ENCODE assay signal across 8 cellular contexts in the genomic region with DNA sequence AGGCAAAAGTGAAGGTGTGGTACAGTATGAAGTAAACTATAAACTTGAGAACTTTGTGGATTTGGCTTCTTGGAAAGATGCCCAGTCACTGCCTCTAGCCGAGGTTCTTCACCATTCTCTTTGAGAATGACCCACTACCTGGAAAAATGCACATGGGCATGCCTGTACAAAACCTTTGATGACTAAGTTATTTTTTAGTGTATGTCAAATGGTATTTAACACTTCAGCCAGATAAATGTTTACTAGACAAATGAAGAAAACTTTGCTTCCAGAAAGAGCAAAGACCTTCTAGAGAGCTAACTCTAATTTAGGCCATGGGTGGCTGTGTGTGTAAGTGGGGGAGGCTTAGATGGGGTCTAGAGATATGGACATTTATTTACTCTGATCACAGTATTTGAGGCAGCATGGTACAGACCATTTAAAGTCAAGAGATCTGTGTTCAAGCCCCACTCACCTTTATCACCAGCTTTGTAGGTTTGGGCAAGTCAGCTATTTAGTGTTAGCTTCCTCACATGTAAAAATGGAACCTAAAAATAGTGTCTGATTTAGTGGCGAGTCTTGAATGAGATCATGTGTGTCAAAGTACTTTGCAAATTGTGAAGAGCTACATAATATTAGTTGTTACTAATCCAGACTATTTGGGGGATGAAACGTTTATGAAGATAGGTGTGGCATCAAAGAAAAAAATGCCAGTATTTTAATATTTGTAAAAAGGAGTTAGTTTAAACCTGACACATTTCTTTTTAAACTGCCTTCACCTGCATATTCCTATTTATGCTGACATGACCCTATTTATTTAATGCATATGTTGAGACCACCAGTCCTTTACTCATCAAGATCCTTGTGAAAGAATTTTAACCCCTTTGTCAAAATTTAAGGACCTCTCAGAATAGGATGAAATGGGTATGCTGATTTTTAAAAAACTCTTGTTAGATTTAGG. TPM values are rescaled to one million over a fixed set of nuclear protein-coding genes. Genes with fewer than 3 reads are reported as not detected.
A peak's percentile ranks its signal among the peaks of the same experiment; 100 is the strongest.
DNase-seq lines count a peak whose midpoint lies in the region; ATAC-seq, FAIRE-seq and TF ChIP-seq lines count a peak whose summit lies in the region.

No MANE protein-coding gene starts in this region.

- H4K20me1 ChIP-seq in Karpas-422 (ENCODE audit: insufficient read depth, low read depth, low read length) (no peaks in the 10 kb centered on the region), K562 (replicated peaks; ENCODE audit: control insufficient read depth, insufficient read depth, low read length) (no peaks in the 10 kb centered on the region)

- H3K79me2 ChIP-seq in Karpas-422 (ENCODE audit: low read length) (peaks cover 86% of the 10 kb centered on the region), K562 (ENCODE audit: control insufficient read depth, insufficient read depth, low read length) (peaks cover 87% of the 10 kb centered on the region)

- no peaks in the 10 kb centered on the region for H3K27me3 Mint-ChIP-seq in Calu3 (ENCODE audit: unreplicated experiment)

- TF ChIP-seq RAD21 in K562 (CRISPR knock-in tag; conservative IDR thresholded peaks at IDR 0.05 in 1 of 2, IDR thresholded peaks at IDR 0.05 in 1 of 2) = no peak

- H3K4me1 Mint-ChIP-seq in Calu3 (ENCODE audit: low read depth, unreplicated experiment) = peaks cover 46% of the 10 kb centered on the region

- no peak for TF ChIP-seq EP300 in K562 (IDR thresholded peaks at IDR 0.05; ENCODE audit: low read length)
- TF ChIP-seq EP300 in tibial nerve (IDR thresholded peaks at IDR 0.05) = no peak

- H3K4me3 ChIP-seq in Karpas-422 (ENCODE audit: low read length) = peak overlapping the region; percentile 74
- peak overlapping the region; percentile 49 for H3K4me3 ChIP-seq in K562
- peak overlapping the region in 1 of 4 donors; percentile 2 for H3K4me3 ChIP-seq in tibial nerve

- H3K4me2 ChIP-seq in Karpas-422 (ENCODE audit: low read depth, low read length, poor library complexity, severe bottlenecking) (peak overlapping the region; percentile 68), K562 (ENCODE audit: insufficient read depth, low read length) (peak overlapping the region; percentile 87)

- no peak for TF ChIP-seq POLR2A in K562 (conservative IDR thresholded peaks at IDR 0.05)
- TF ChIP-seq POLR2A in tibial nerve (IDR thresholded peaks at IDR 0.05) = no peak

- DNase-seq in Calu3 = peak; percentile 28
- DNase-seq in Karpas-422 = peak; percentile 92
- DNase-seq in K562 (ENCODE audit: extremely low read depth in 1 of 4, low spot score in 3 of 4) = peak in 3 of 4 experiments; percentile 30 to 79 (median 50)
- peak in 1 of 2 donors; percentile 24 for DNase-seq in left colon
- no peak for DNase-seq in tibial nerve (ENCODE audit: low spot score in 2 of 2)
- no peak for DNase-seq in NCI-H1092 (lab: John Stamatoyannopoulos, UW)
- no peak for DNase-seq in NCI-H2171 treated with DMSO at 0.1 percent for 48 hours (lab: John Stamatoyannopoulos, UW)
- DNase-seq in cortex of kidney (lab: John Stamatoyannopoulos, UW) = no peak

- POLR2A ChIA-PET in K562 (lab: Yijun Ruan, JAX) = interaction anchor here (1.0 to 14.0 kb wide), 5 partner anchors 8 to 83 kb away, joined by 3 to 212 read pairs (median 10); a partner anchor contains a TSS

- CTCF ChIA-PET in Calu3 (lab: Charles Lee) = interaction anchor here (1.8 kb wide), 1 partner anchor 18 kb away, joined by 3 read pairs; no protein-coding TSS in a partner anchor
- CTCF ChIA-PET in K562 (lab: Yijun Ruan, JAX; ENCODE audit: low intra/inter-chr PET ratio) = no interaction called here

- H3K4me1 ChIP-seq in Karpas-422 (ENCODE audit: low read length) (peaks cover 75% of the 10 kb centered on the region), K562 (replicated peaks in 1 of 2; ENCODE audit: control insufficient read depth in 2 of 2, insufficient read depth in 2 of 2, low read length in 2 of 2) (peaks cover 0 to 29% of the 10 kb centered on the region in 2 experiments; a peak in 3 of 5 replicates), tibial nerve (peaks cover 0 to 71% (median 21%) of the 10 kb centered on the region in 4 donors)

- peak; percentile 33 for ATAC-seq in K562
- peak; percentile 20 for ATAC-seq in left colon

- H3K27me3 ChIP-seq in Karpas-422 (ENCODE audit: low read length) (no peaks in the 10 kb centered on the region), K562 (ENCODE audit: control insufficient read depth in 2 of 2, insufficient read depth in 2 of 2, low read length in 2 of 2) (no peaks in the 10 kb centered on the region), tibial nerve (no peaks in the 10 kb centered on the region)

- peak overlapping the region; percentile 86 for H3K4me3 Mint-ChIP-seq in Calu3 (ENCODE audit: low read depth, unreplicated experiment)

- WGBS in K562 (ENCODE audit: insufficient coverage, low coverage, missing lambda C conversion rate) = 3% methylated on average over 3 of the region's 3 CpGs
- WGBS in tibial nerve, 2 donors = 9 to 11% methylated on average over 3 of the region's 3 CpGs

- H3K36me3 Mint-ChIP-seq in Calu3 (ENCODE audit: insufficient read depth, unreplicated experiment) = peaks cover 30% of the 10 kb centered on the region

- H3K9me3 ChIP-seq in Karpas-422 (ENCODE audit: low read length) = no peaks in the 10 kb centered on the region
- no peaks in the 10 kb centered on the region for H3K9me3 ChIP-seq in K562 (replicated peaks; ENCODE audit: control insufficient read depth, insufficient read depth, low read depth, low read length)
- no peaks in the 10 kb centered on the region for H3K9me3 ChIP-seq in tibial nerve

- intact Hi-C loops in Calu3 (cut with micrococcal nuclease; ENCODE audit: unreplicated experiment) (no loop called here), K562 (cut with micrococcal nuclease) (no loop called here), left colon (cut with DNase I, micrococcal nuclease) (no loop called here)

- peak overlapping the region; percentile 69 for H3K27ac Mint-ChIP-seq in Calu3 (ENCODE audit: unreplicated experiment)

- H3K27ac ChIP-seq in Karpas-422 (ENCODE audit: low read length) (peak overlapping the region; percentile 96), K562 (ENCODE audit: extremely low read depth, low read depth, low read length) (peak overlapping the region; percentile 90), tibial nerve (peak overlapping the region in 3 of 4 donors; percentile 50 to 83 (median 68))

- FAIRE-seq in K562 (lab: Jason Lieb, UNC) = peak; percentile 64

- H3K9ac ChIP-seq in Karpas-422 (ENCODE audit: low read length) = peak overlapping the region; percentile 80
- H3K9ac ChIP-seq in K562 (ENCODE audit: insufficient read depth in 1 of 2, low read depth in 2 of 2, low read length in 2 of 2) = peak overlapping the region in 1 of 2 experiments; percentile 81; a peak in 2 of 4 replicates

- H2AFZ ChIP-seq in Karpas-422 (ENCODE audit: low read length) (no peak overlapping the region), K562 (ENCODE audit: low read depth, low read length) (peak overlapping the region; percentile 37)

- in situ Hi-C loops in K562 (cut with MboI) = no loop called here

- peaks cover 11% of the 10 kb centered on the region; the same call in 1 of the 2 replicates for H3K36me3 ChIP-seq in Karpas-422 (ENCODE audit: insufficient read depth, low read length)
- H3K36me3 ChIP-seq in K562 (ENCODE audit: control insufficient read depth, insufficient read depth, low read length) = peaks cover 15% of the 10 kb centered on the region
- H3K36me3 ChIP-seq in tibial nerve = no peaks in the 10 kb centered on the region

- no peaks in the 10 kb centered on the region for H3K9me2 ChIP-seq in Karpas-422 (replicated peaks; ENCODE audit: insufficient read depth, low read length)

- TF ChIP-seq CTCF in Calu3 (IDR thresholded peaks at IDR 0.05; ENCODE audit: unreplicated experiment) (no peak), K562 (IDR thresholded peaks at IDR 0.05 in 2 of 3, conservative IDR thresholded peaks at IDR 0.05 in 1 of 3; ENCODE audit: insufficient read depth in 2 of 3, low read depth in 1 of 3, low read length in 3 of 3) (no peak), tibial nerve (IDR thresholded peaks at IDR 0.05) (no peak)

- BruUV-seq in Calu3 (replicated peaks; lab: Mats Ljungman, UMichigan) (no TSS peak), K562 (replicated peaks; lab: Mats Ljungman, UMichigan) (no TSS peak)

- peaks cover 2% of the 10 kb centered on the region for H3K9me3 Mint-ChIP-seq in Calu3 (ENCODE audit: low read depth, unreplicated experiment)

- no peaks in the 10 kb centered on the region for H3K9me1 ChIP-seq in K562 (ENCODE audit: control insufficient read depth, insufficient read depth, low read length)

RNA-seq across cellular contexts. Expression of a gene that starts 20.2 kb away (rescaled TPM):
- total RNA-seq in Calu3 (2022) (65.5 and 66.0 TPM in 2 replicates), K562 (2014; rRNA removed) (41.1 and 44.2 TPM in 2 replicates), K562 (2014; rRNA removed; fragmentation: Illumina TruSeq; extraction: Trizol) (22.7 and 26.4 TPM in 2 replicates), K562 (2015; rRNA removed; fragmentation: Illumina TruSeq; extraction: Trizol) (31.2 and 31.4 TPM in 2 replicates), K562 (2021) (53.9 and 59.8 TPM in 2 replicates), left colon (10 to 100 TPM; 62.5 TPM), tibial nerve (10 to 100 TPM; 30.3 to 36.3 (median 33.3) TPM)
- 52.4 and 62.6 TPM in 2 replicates for total RNA-seq in Karpas-422 (2014; rRNA removed; shearing (Covaris generic); ENCODE audit: low replicate concordance)
- total RNA-seq in K562 (2011; cell fraction: chromatin; rRNA removed; ENCODE audit: low replicate concordance) = 51.1 and 58.3 TPM in 2 replicates
- 43.8 and 43.9 TPM in 2 replicates for total RNA-seq in K562 (2011; cell fraction: nucleolus; rRNA removed)
- total RNA-seq in K562 (2011; cell fraction: nucleoplasm; rRNA removed) = 49.1 and 60.1 TPM in 2 replicates
- polyA plus RNA-seq in K562 (2011; rRNA removed) (47.2 and 65.6 TPM in 2 replicates), K562 (2014; fragmentation: Illumina TruSeq; extraction: Trizol) (56.2 and 65.1 TPM in 2 replicates), K562 (2014; fragmentation: Nextera tagmentation; extraction: Ambion mirVana) (1 to 10 TPM; 4.8 to 7.2 TPM), K562 (2014; rRNA removed) (51.3 and 57.7 TPM in 2 replicates)
- polyA plus RNA-seq in K562 (2011; cell fraction: cytosol; rRNA removed) = 78.9 and 120 TPM in 2 replicates
- 72.3 and 83.1 TPM in 2 replicates for polyA plus RNA-seq in K562 (2011; cell fraction: nucleus; rRNA removed)
- 52.9 and 79.3 TPM in 2 replicates for polyA plus RNA-seq in K562 (2012)
- polyA minus RNA-seq in K562 (2011; rRNA and poly(A)+ RNA removed) = 45.7 and 65.0 TPM in 2 replicates
- 38.9 and 49.7 TPM in 2 replicates for polyA minus RNA-seq in K562 (2011; cell fraction: cytosol; rRNA and poly(A)+ RNA removed)
- 34.9 and 50.8 TPM in 2 replicates for polyA minus RNA-seq in K562 (2011; cell fraction: nucleus; rRNA and poly(A)+ RNA removed)

RNA-seq across cellular contexts. Expression of a gene that starts 46.3 kb away (rescaled TPM):
- total RNA-seq in Calu3 (2022) (0.81 and 1.3 TPM in 2 replicates), K562 (2014; rRNA removed) (0.59 and 0.82 TPM in 2 replicates), K562 (2014; rRNA removed; fragmentation: Illumina TruSeq; extraction: Trizol) (0.69 and 0.77 TPM in 2 replicates), K562 (2015; rRNA removed; fragmentation: Illumina TruSeq; extraction: Trizol) (0.38 and 0.47 TPM in 2 replicates), K562 (2021) (1.2 and 1.3 TPM in 2 replicates), left colon (10 to 100 TPM in 1 of 2 donors, 1 to 10 TPM in 1; 6.4 to 15.6 TPM), tibial nerve (1 to 10 TPM; 2.1 to 6.9 (median 4.0) TPM)
- total RNA-seq in Karpas-422 (2014; rRNA removed; shearing (Covaris generic); ENCODE audit: low replicate concordance) = 4.2 and 5.5 TPM in 2 replicates
- 0.76 and 1.4 TPM in 2 replicates for total RNA-seq in K562 (2011; cell fraction: chromatin; rRNA removed; ENCODE audit: low replicate concordance)
- total RNA-seq in K562 (2011; cell fraction: nucleolus; rRNA removed) = 0.66 and 0.67 TPM in 2 replicates
- total RNA-seq in K562 (2011; cell fraction: nucleoplasm; rRNA removed) = 0.73 and 0.76 TPM in 2 replicates
- polyA plus RNA-seq in K562 (2011; rRNA removed) (0.78 and 1.2 TPM in 2 replicates), K562 (2014; fragmentation: Illumina TruSeq; extraction: Trizol) (0.71 and 0.75 TPM in 2 replicates), K562 (2014; fragmentation: Nextera tagmentation; extraction: Ambion mirVana) (under 1 TPM; 0.06 to 0.15 TPM), K562 (2014; rRNA removed) (0.43 and 0.45 TPM in 2 replicates)
- 0.97 and 1.3 TPM in 2 replicates for polyA plus RNA-seq in K562 (2011; cell fraction: cytosol; rRNA removed)
- polyA plus RNA-seq in K562 (2011; cell fraction: nucleus; rRNA removed) = 1.9 and 2.7 TPM in 2 replicates
- polyA plus RNA-seq in K562 (2012) = 0.66 and 1.9 TPM in 2 replicates
- 1.2 and 1.3 TPM in 2 replicates for polyA minus RNA-seq in K562 (2011; rRNA and poly(A)+ RNA removed)
- polyA minus RNA-seq in K562 (2011; cell fraction: cytosol; rRNA and poly(A)+ RNA removed) = 0.73 and 1.1 TPM in 2 replicates
- 0.40 and 0.56 TPM in 2 replicates for polyA minus RNA-seq in K562 (2011; cell fraction: nucleus; rRNA and poly(A)+ RNA removed)

Comparison
In these comparisons a context has a peak if more than half of its experiments do, and no peak if none do; other contexts are left out.
1. DNase-seq: peak in Calu3 (single experiment), Karpas-422 (single experiment) and K562 (3 of 4); none in tibial nerve (0 of 2), NCI-H1092 (single experiment), NCI-H2171 treated with DMSO at 0.1 percent for 48 hours (single experiment) and cortex of kidney (single experiment).
2. Peak in every context shown above with its lines, with median percentiles within 50 percentile points of each other: H3K27ac ChIP-seq.